In the genomic region with DNA sequence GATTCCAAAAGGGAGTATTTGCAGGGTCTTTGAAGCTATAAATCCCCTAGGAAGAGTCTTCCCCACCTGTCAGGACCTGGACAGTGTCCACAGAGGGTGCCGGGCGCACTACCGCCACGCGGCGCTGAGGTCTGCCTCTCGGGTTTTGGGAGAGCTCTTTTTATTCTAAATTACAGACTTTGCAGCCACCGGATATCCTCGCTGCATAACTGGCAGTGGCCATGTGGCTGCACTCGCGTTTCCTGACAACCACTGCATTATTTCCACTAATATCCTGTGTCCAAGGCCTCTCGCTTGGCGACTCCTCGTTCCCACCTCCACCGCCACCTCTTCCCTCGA, we compare ENCODE assay signal across 8 cellular contexts. TPM values are rescaled to one million over a fixed set of nuclear protein-coding genes. Genes with fewer than 3 reads are reported as not detected.
DNase-seq lines count a peak whose midpoint lies in the region; ATAC-seq, FAIRE-seq and TF ChIP-seq lines count a peak whose summit lies in the region.

No MANE protein-coding gene starts in this region.

- peak overlapping the region; percentile 89 for H4K5ac ChIP-seq in H1 (ENCODE audit: insufficient read length, low read depth, low read length)

- H3K27ac ChIP-seq in H1 (ENCODE audit: low read depth, low read length) (no peak overlapping the region), mesenchymal stem cell (ENCODE audit: low read length, poor library complexity, severe bottlenecking) (no peak overlapping the region), thymus (ENCODE audit: low read depth) (peak overlapping the region; percentile 82)

- peaks cover 0 to 34% of the 10 kb centered on the region in 2 experiments; a peak in 3 of 4 replicates for H3K79me2 ChIP-seq in H1 (ENCODE audit: control insufficient read depth in 1 of 2, insufficient read depth in 2 of 2, low read length in 2 of 2)

- H3K27me3 Mint-ChIP-seq in T-cell = no peaks in the 10 kb centered on the region

- H2BK5ac ChIP-seq in H1 (ENCODE audit: low read depth, low read length) (no peak overlapping the region; the same call in 1 of the 2 replicates), mesenchymal stem cell (ENCODE audit: low read depth, low read length, poor library complexity, severe bottlenecking) (no peak overlapping the region)

- H3K4ac ChIP-seq in H1 (replicated peaks; ENCODE audit: insufficient read length, low read depth, low read length) (peak overlapping the region; percentile 91), mesenchymal stem cell (ENCODE audit: low read depth in 1 of 2, low read length in 2 of 2) (no peak overlapping the region)

- no peaks in the 10 kb centered on the region for H3K9me3 Mint-ChIP-seq in T-cell

- H4K8ac ChIP-seq in H1 (ENCODE audit: extremely low read depth, insufficient read depth, low read length) (peak overlapping the region; percentile 94), mesenchymal stem cell (ENCODE audit: low read length) (peak overlapping the region; percentile 69)

- peaks cover 8% of the 10 kb centered on the region; the same call in 1 of the 2 replicates for H3K23me2 ChIP-seq in H1 (ENCODE audit: low read depth, low read length)

- H3K23ac ChIP-seq in H1 (ENCODE audit: insufficient read length) = peak overlapping the region; percentile 98
- no peak overlapping the region for H3K23ac ChIP-seq in mesenchymal stem cell (ENCODE audit: low read length in 2 of 2)

- peak in 1 of 2 experiments; percentile 20; a peak in 1 of 4 replicates for TF ChIP-seq RAD21 in H1 (IDR thresholded peaks at IDR 0.05 in 1 of 2, conservative IDR thresholded peaks at IDR 0.05 in 1 of 2; ENCODE audit: low read depth in 2 of 2, low read length in 2 of 2)

- H3K27ac Mint-ChIP-seq in T-cell = peak overlapping the region; percentile 90 to 91

- ATAC-seq in T-cell (replicated peaks in 1 of 4) (peak; percentile 10 to 27 (median 18)), GM21723 (IDR thresholded peaks at IDR 0.05; ENCODE audit: unreplicated experiment) (no peak)

- no peak overlapping the region for H2BK120ac ChIP-seq in H1 (replicated peaks; ENCODE audit: low read depth, low read length)
- no peak overlapping the region for H2BK120ac ChIP-seq in mesenchymal stem cell (ENCODE audit: low read depth, low read length)

- H3K36me3 Mint-ChIP-seq in T-cell = peaks cover 2% of the 10 kb centered on the region

- TF ChIP-seq CTCF in GM13976 (IDR thresholded peaks at IDR 0.05; ENCODE audit: borderline replicate concordance, control extremely low read depth, extremely low read depth, insufficient read depth, missing control alignments) (no peak), H1 (IDR thresholded peaks at IDR 0.05; ENCODE audit: control extremely low read depth in 1 of 3, insufficient read depth in 1 of 3, low read depth in 1 of 3, low read length in 3 of 3) (no peak)

- 6% methylated on average over 16 of the region's 16 CpGs; no CpG with 5 or more reads in 1 of the 2 experiments for WGBS in H1 (ENCODE audit: extremely low coverage in 1 of 2, insufficient coverage in 1 of 2, insufficient read length in 1 of 2, insufficient replicate concordance in 2 of 2, low coverage in 1 of 2, low lambda C conversion rate in 2 of 2, missing lambda C conversion rate in 1 of 2), 2 experiments
- 3% methylated on average over 16 of the region's 16 CpGs for WGBS in mesenchymal stem cell
- 2% methylated on average over 16 of the region's 16 CpGs for WGBS in thymus

- H3K4me2 ChIP-seq in H1 (ENCODE audit: insufficient read depth in 1 of 2, low read depth in 2 of 2, low read length in 2 of 2) (peak overlapping the region; percentile 73 to 78), mesenchymal stem cell (ENCODE audit: low read length, poor library complexity, severe bottlenecking) (peak overlapping the region; percentile 75)

- H3K9ac ChIP-seq in H1 (replicated peaks in 1 of 4; ENCODE audit: extremely low read depth in 1 of 4, low read depth in 3 of 4, low read length in 3 of 4) = peak overlapping the region in 3 of 4 experiments; percentile 40 to 74 (median 49); a peak in 6 of 7 replicates
- H3K9ac ChIP-seq in mesenchymal stem cell (ENCODE audit: low read length) = peak overlapping the region; percentile 57

- H3K14ac ChIP-seq in H1 (ENCODE audit: insufficient read length) (peak overlapping the region; percentile 80), mesenchymal stem cell (ENCODE audit: low read length in 2 of 2) (no peak overlapping the region)

- H3K56ac ChIP-seq in H1 (replicated peaks; ENCODE audit: insufficient read length, low read depth, low read length) = peak overlapping the region; percentile 77

- H3K4me1 Mint-ChIP-seq in T-cell = peaks cover 29 to 37% (median 36%) of the 10 kb centered on the region in 3 donors

- H3K79me1 ChIP-seq in H1 (ENCODE audit: low read depth, low read length) (peaks cover 3% of the 10 kb centered on the region; the same call in 1 of the 2 replicates), mesenchymal stem cell (replicated peaks; ENCODE audit: low read length, poor library complexity, severe bottlenecking) (peaks cover 14% of the 10 kb centered on the region)

- H2BK20ac ChIP-seq in H1 (ENCODE audit: low read length) = no peak overlapping the region

- FAIRE-seq in H1 (lab: Jason Lieb, UNC) = no peak

- H3K27me3 ChIP-seq in H1 (replicated peaks in 1 of 4; ENCODE audit: control insufficient read depth in 3 of 4, extremely low read depth in 1 of 4, insufficient read depth in 3 of 4, low read length in 3 of 4) (0 out of 7 replicates have a peak, but pooled peaks cover 0 to 3% (median 0%) of the 10 kb centered on the region in 4 experiments), mesenchymal stem cell (ENCODE audit: control insufficient read depth in 1 of 2, insufficient read depth in 1 of 2, low read length in 2 of 2) (no peaks in the 10 kb centered on the region), thymus (ENCODE audit: control insufficient read depth, insufficient read depth) (no peaks in the 10 kb centered on the region)

- peaks cover 3 to 5% of the 10 kb centered on the region in 2 experiments for H4K20me1 ChIP-seq in H1 (replicated peaks in 1 of 2; ENCODE audit: control insufficient read depth in 1 of 2, insufficient read depth in 2 of 2, low read length in 2 of 2)

- H2AFZ ChIP-seq in H1 (ENCODE audit: low read length) (peak overlapping the region; percentile 69), mesenchymal stem cell (ENCODE audit: low read depth, low read length) (no peak overlapping the region)

- peak overlapping the region; percentile 88 to 94 (median 90) for H3K4me3 Mint-ChIP-seq in T-cell

- POLR2A ChIA-PET in T-cell (lab: Charles Lee) = interaction anchor here (0.6 to 1.4 kb wide), 10 partner anchors 18 to 129 kb away, joined by 3 to 11 read pairs (median 4); no protein-coding TSS in a partner anchor
- POLR2A ChIA-PET in H1 (lab: Charles Lee; ENCODE audit: partially characterized antibody) = interaction anchor here (0.5 to 3.0 kb wide), 28 partner anchors 9 to 530 kb away, joined by 3 to 21 read pairs (median 5); partner anchors contain the start of gene FHDC1

- TF ChIP-seq EP300 in H1 (IDR thresholded peaks at IDR 0.05; ENCODE audit: borderline replicate concordance in 1 of 2, low read depth in 2 of 2, low read length in 2 of 2) = no peak

- H2BK15ac ChIP-seq in H1 (ENCODE audit: low read length) (0 out of 2 replicates have a peak overlapping the region, but pooled peaks have one; percentile 25), mesenchymal stem cell (ENCODE audit: low read depth, poor library complexity, severe bottlenecking) (peak overlapping the region; percentile 83)

- TF ChIP-seq POLR2A in H1 (IDR thresholded peaks at IDR 0.05; ENCODE audit: control extremely low read depth in 1 of 2, low read depth in 2 of 2, low read length in 2 of 2) = no peak

- CTCF ChIA-PET in T-cell (lab: Charles Lee) = interaction anchor here (0.6 to 2.5 kb wide), 22 partner anchors 13 to 343 kb away, joined by 3 to 24 read pairs (median 4); no protein-coding TSS in a partner anchor
- CTCF ChIA-PET in H1 (lab: Charles Lee; ENCODE audit: partially characterized antibody) = interaction anchor here (0.6 to 2.1 kb wide), 18 partner anchors 13 to 285 kb away, joined by 3 to 9 read pairs (median 3); no protein-coding TSS in a partner anchor

- H3K4me3 ChIP-seq in H1 (ENCODE audit: extremely low read depth in 1 of 4, insufficient read depth in 2 of 4, low read depth in 3 of 4, low read length in 4 of 4) (peak overlapping the region; percentile 36 to 90 (median 62)), mesenchymal stem cell (ENCODE audit: insufficient read depth in 1 of 2, low read depth in 1 of 2, low read length in 2 of 2) (peak overlapping the region; percentile 73 to 96), thymus (ENCODE audit: low read length) (peak overlapping the region; percentile 85)

- H4K91ac ChIP-seq in H1 (replicated peaks; ENCODE audit: insufficient read length, low read length) = peak overlapping the region; percentile 81
- no peak overlapping the region for H4K91ac ChIP-seq in mesenchymal stem cell (ENCODE audit: low read length)

- no peaks in the 10 kb centered on the region for H3K9me3 ChIP-seq in H1 (ENCODE audit: insufficient read depth in 2 of 2, low read depth in 1 of 2, low read length in 1 of 2)
- no peaks in the 10 kb centered on the region for H3K9me3 ChIP-seq in mesenchymal stem cell (ENCODE audit: control insufficient read depth, low read length)
- H3K9me3 ChIP-seq in thymus (ENCODE audit: control insufficient read depth) = no peaks in the 10 kb centered on the region

- H3K4me1 ChIP-seq in H1 (replicated peaks in 1 of 4; ENCODE audit: control insufficient read depth in 3 of 4, insufficient read depth in 4 of 4, low read length in 3 of 4) (peaks cover 0 to 11% (median 5%) of the 10 kb centered on the region in 4 experiments; a peak in 6 of 7 replicates), mesenchymal stem cell (ENCODE audit: control insufficient read depth, insufficient read depth, low read depth, low read length) (peaks cover 15% of the 10 kb centered on the region), thymus (ENCODE audit: control insufficient read depth, insufficient read depth, low read length) (peaks cover 15% of the 10 kb centered on the region)

- in situ Hi-C loops in GM13976 (cut with MboI; ENCODE audit: low sequenced_read_pairs, unreplicated experiment) = no loop called here

- H3K36me3 ChIP-seq in H1 (ENCODE audit: control insufficient read depth in 2 of 4, insufficient read depth in 4 of 4, low read length in 3 of 4) (peaks cover 0 to 2% (median 0%) of the 10 kb centered on the region in 4 experiments; a peak in 1 of 8 replicates), mesenchymal stem cell (ENCODE audit: control insufficient read depth in 1 of 2, insufficient read depth in 2 of 2, low read depth in 1 of 2, low read length in 2 of 2) (no peaks in the 10 kb centered on the region), thymus (ENCODE audit: control insufficient read depth, insufficient read depth) (no peaks in the 10 kb centered on the region)

- DNase-seq in AG08396 (ENCODE audit: low spot score) = peak; percentile 82
- peak; percentile 62 for DNase-seq in GM13976 (ENCODE audit: low spot score)
- DNase-seq in HPDE6-E6E7 (ENCODE audit: extremely low spot score) = peak; percentile 53
- peak in 3 of 34 experiments; percentile 17 to 34 (median 22) for DNase-seq in T-cell
- peak in 1 of 2 experiments; percentile 78 for DNase-seq in H1 (ENCODE audit: low read depth in 1 of 2, low spot score in 2 of 2)
- DNase-seq in mesenchymal stem cell = peak; percentile 62

- peak overlapping the region; percentile 64 for H3K18ac ChIP-seq in H1 (ENCODE audit: extremely low read depth, low read length)
- peak overlapping the region; percentile 21 to 37 for H3K18ac ChIP-seq in mesenchymal stem cell (ENCODE audit: low read depth in 1 of 2, low read length in 2 of 2)

- H2AK5ac ChIP-seq in H1 (ENCODE audit: low read depth, low read length) = no peak overlapping the region
- no peak overlapping the region for H2AK5ac ChIP-seq in mesenchymal stem cell (ENCODE audit: low read length, severe bottlenecking)

- H2BK12ac ChIP-seq in H1 (ENCODE audit: low read depth, low read length) = no peak overlapping the region
- no peak overlapping the region for H2BK12ac ChIP-seq in mesenchymal stem cell (ENCODE audit: low read length in 2 of 2)

RNA-seq across cellular contexts. Expression of gene TMEM131L, which starts 0.6 kb away (rescaled TPM):
- total RNA-seq in T-cell = 100 to 1,000 TPM in 1 of 5 donors, 10 to 100 TPM in 4; 60.7 to 115 (median 72.6) TPM
- total RNA-seq in H1 (2021; fragmentation: NEBNext Ultra II Directional; extraction: Animal tissue kit (Norgen Biotek cat#: 25700)) = 25.3 and 26.1 TPM in 2 replicates
- polyA plus RNA-seq in H1 (2011; rRNA removed) (11.2 and 14.3 TPM in 2 replicates), thymus (32.8 TPM)
- polyA plus RNA-seq in H1 (2011; cell fraction: cytosol; rRNA removed) = 11.0 TPM
- 22.8 TPM for polyA plus RNA-seq in H1 (2011; cell fraction: nucleus; rRNA removed)
- 16.2 to 24.8 TPM (median 18.3 TPM) in 4 replicates for polyA plus RNA-seq in H1 (2012, experiment 1 of 2)
- 1.9 TPM for polyA plus RNA-seq in H1 (2012, experiment 2 of 2)
- polyA plus RNA-seq in H1 (2013, experiment 1 of 2) = 35.4 TPM
- polyA plus RNA-seq in H1 (2013, experiment 2 of 2) = 33.9 TPM
- 23.5 and 54.9 TPM in 2 replicates for polyA minus RNA-seq in H1 (2011; rRNA and poly(A)+ RNA removed)
- polyA minus RNA-seq in H1 (2011; cell fraction: cytosol; rRNA and poly(A)+ RNA removed) = 15.8 TPM
- 50.4 TPM for polyA minus RNA-seq in H1 (2011; cell fraction: nucleus; rRNA and poly(A)+ RNA removed)
- 3.8 TPM for polyA plus RNA-seq in mesenchymal stem cell (2013, experiment 1 of 2)
- 3.5 TPM for polyA plus RNA-seq in mesenchymal stem cell (2013, experiment 2 of 2)
